In the genomic region with DNA sequence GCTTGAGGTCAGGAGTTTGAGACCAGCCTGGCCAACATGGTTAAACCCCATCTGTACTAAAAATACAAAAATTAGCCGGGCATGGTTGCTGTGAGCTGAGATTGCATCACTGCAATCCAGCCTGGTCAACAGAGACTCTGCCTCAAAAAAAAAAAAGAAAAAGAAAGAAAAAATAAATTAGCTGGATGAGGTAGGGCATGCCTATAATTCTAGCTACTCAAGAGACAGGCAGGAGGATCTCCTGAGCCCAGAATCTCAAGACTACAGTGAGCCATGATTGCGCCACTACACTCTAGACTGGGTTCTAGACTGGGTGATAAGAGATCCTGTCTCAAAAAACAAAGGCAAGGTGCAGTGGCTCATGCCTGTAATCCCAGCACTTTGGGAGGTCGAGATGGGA, we compare ENCODE assay signal across 1 cellular context.
TF ChIP-seq lines count a peak whose summit lies in the region.

No MANE protein-coding gene starts in this region.

TF ChIP-seq in HEK293, 187 proteins besides CTCF, POLR2A, EP300 and RAD21 (continued from another document):
- TF ChIP-seq ZNF549 (tag by site-specific recombination; IDR thresholded peaks at IDR 0.05) (no peak), ZFP69B (tag by site-specific recombination; IDR thresholded peaks at IDR 0.05) (no peak), ZNF580 (tag by site-specific recombination; IDR thresholded peaks at IDR 0.05) (no peak), ZSCAN18 (tag by site-specific recombination; IDR thresholded peaks at IDR 0.05) (no peak), ZNF658 (tag by site-specific recombination; IDR thresholded peaks at IDR 0.05) (no peak), KLF7 (tag by site-specific recombination; IDR thresholded peaks at IDR 0.05; ENCODE audit: borderline replicate concordance) (no peak), ZNF621 (tag by site-specific recombination; IDR thresholded peaks at IDR 0.05) (no peak), ZNF146 (tag by site-specific recombination; IDR thresholded peaks at IDR 0.05) (no peak)
- TF ChIP-seq, protein P1, sequence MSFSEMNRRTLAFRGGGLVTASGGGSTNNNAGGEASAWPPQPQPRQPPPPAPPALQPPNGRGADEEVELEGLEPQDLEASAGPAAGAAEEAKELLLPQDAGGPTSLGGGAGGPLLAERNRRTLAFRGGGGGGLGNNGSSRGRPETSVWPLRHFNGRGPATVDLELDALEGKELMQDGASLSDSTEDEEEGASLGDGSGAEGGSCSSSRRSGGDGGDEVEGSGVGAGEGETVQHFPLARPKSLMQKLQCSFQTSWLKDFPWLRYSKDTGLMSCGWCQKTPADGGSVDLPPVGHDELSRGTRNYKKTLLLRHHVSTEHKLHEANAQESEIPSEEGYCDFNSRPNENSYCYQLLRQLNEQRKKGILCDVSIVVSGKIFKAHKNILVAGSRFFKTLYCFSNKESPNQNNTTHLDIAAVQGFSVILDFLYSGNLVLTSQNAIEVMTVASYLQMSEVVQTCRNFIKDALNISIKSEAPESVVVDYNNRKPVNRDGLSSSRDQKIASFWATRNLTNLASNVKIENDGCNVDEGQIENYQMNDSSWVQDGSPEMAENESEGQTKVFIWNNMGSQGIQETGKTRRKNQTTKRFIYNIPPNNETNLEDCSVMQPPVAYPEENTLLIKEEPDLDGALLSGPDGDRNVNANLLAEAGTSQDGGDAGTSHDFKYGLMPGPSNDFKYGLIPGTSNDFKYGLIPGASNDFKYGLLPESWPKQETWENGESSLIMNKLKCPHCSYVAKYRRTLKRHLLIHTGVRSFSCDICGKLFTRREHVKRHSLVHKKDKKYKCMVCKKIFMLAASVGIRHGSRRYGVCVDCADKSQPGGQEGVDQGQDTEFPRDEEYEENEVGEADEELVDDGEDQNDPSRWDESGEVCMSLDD (tag by site-specific recombination; IDR thresholded peaks at IDR 0.05) = no peak
- TF ChIP-seq, protein P2, sequence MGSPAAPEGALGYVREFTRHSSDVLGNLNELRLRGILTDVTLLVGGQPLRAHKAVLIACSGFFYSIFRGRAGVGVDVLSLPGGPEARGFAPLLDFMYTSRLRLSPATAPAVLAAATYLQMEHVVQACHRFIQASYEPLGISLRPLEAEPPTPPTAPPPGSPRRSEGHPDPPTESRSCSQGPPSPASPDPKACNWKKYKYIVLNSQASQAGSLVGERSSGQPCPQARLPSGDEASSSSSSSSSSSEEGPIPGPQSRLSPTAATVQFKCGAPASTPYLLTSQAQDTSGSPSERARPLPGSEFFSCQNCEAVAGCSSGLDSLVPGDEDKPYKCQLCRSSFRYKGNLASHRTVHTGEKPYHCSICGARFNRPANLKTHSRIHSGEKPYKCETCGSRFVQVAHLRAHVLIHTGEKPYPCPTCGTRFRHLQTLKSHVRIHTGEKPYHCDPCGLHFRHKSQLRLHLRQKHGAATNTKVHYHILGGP (tag by site-specific recombination; IDR thresholded peaks at IDR 0.05) = no peak
